Comparison of ENCODE assay signal across 20 cellular contexts in the genomic region with DNA sequence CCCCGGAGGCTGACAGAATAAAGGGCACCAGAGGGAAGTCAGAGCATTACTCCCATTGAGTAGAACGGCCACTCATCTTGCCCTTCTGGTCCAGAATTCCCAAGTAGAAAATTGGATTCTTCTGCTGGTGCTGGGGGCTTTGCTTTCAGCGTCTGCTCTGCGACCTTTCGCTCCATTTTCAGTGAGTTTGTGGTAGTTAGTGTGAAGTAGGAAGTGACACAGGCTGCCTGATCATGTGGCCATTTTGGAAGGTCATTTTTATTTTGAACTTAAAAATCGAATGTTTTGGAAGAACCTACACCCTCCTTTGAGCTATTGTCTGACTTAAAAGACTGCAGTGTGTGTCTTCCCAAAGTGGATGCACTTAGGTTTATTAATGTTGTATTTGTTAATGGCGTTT.
"Had no signal": no experiment of that assay in that cellular context is flagged by ENCODE, and none has a peak within 500 bp of the region (broad histone marks: within the 10 kb centered on the region; RNA-seq: fewer than 3 reads in every experiment).

No MANE protein-coding gene starts in this region.

- H2AFZ ChIP-seq: hepatocyte had no signal

- H3K27me3 ChIP-seq: brain microvascular endothelial cell, hepatocyte, right lobe of liver, suprapubic skin, upper lobe of right lung had no signal

- H3K36me3 ChIP-seq: left ventricle myocardium inferior, right lobe of liver, suprapubic skin had no signal

- H3K9me3 Mint-ChIP-seq: activated CD4-positive, alpha-beta memory T cell treated with anti-CD3 and anti-CD28 coated beads, Interleukin-2, amount 10 ng/mL, durations not matched to agents 7 days and 5 days; activated naive CD4-positive, alpha-beta T cell treated with anti-CD3 and anti-CD28 coated beads, Interleukin-2, amount 50 U/mL, for 72 hours; naive thymus-derived CD8-positive, alpha-beta T cell; stimulated activated naive CD8-positive, alpha-beta T cell treated with anti-CD3 and anti-CD28 coated beads, Interleukin-15, Interleukin-2, amounts not matched to agents 100 ng/mL and 50 ng/mL, for 24 hours had no signal

- H3K27ac Mint-ChIP-seq: activated CD4-positive, alpha-beta memory T cell treated with anti-CD3 and anti-CD28 coated beads, Interleukin-2, amount 10 ng/mL, durations not matched to agents 7 days and 5 days; stimulated activated naive CD8-positive, alpha-beta T cell treated with anti-CD3 and anti-CD28 coated beads, Interleukin-15, Interleukin-2, amounts not matched to agents 100 ng/mL and 50 ng/mL, for 24 hours had no signal

- DNase-seq: activated CD4-positive, alpha-beta memory T cell treated with anti-CD3 and anti-CD28 coated beads, Interleukin-2, amount 10 ng/mL, durations not matched to agents 7 days and 5 days; activated CD8-positive, alpha-beta memory T cell treated with anti-CD3 and anti-CD28 coated beads, Interleukin-2, amount 50 U/mL, for 4 hours; activated effector memory CD4-positive, alpha-beta T cell treated with anti-CD3 and anti-CD28 coated beads, Interleukin-2, amount 50 U/mL, for 16 hours; activated T-cell treated with anti-CD3 and anti-CD28 coated beads, Interleukin-2, amount 50 U/mL, for 48 hours; amniotic stem cell; brain microvascular endothelial cell; cortex of kidney; erythroblast; left ventricle myocardium inferior; mucosa of descending colon; naive thymus-derived CD8-positive, alpha-beta T cell; nucleus accumbens; right lobe of liver; SW 1271; upper lobe of right lung had no signal

- ATAC-seq: activated CD4-positive, CD25-positive, alpha-beta regulatory T cell treated with anti-CD3 and anti-CD28 coated beads, Interleukin-2, amount 50 U/mL, for 24 hours; activated naive CD4-positive, alpha-beta T cell treated with anti-CD3 and anti-CD28 coated beads, Interleukin-2, amount 50 U/mL, for 72 hours; mucosa of descending colon; naive thymus-derived CD8-positive, alpha-beta T cell; right lobe of liver; upper lobe of right lung had no signal

- H3K4me3 Mint-ChIP-seq: activated CD4-positive, alpha-beta memory T cell treated with anti-CD3 and anti-CD28 coated beads, Interleukin-2, amount 10 ng/mL, durations not matched to agents 7 days and 5 days; naive thymus-derived CD8-positive, alpha-beta T cell; stimulated activated naive CD8-positive, alpha-beta T cell treated with anti-CD3 and anti-CD28 coated beads, Interleukin-15, Interleukin-2, amounts not matched to agents 100 ng/mL and 50 ng/mL, for 24 hours had no signal

- H3K27ac ChIP-seq: brain microvascular endothelial cell, hepatocyte, left ventricle myocardium inferior, right lobe of liver, suprapubic skin, upper lobe of right lung had no signal

- H3K9me3 ChIP-seq: left ventricle myocardium inferior, mucosa of descending colon, right lobe of liver, suprapubic skin, upper lobe of right lung had no signal

- H3K4me3 ChIP-seq: hepatocyte, left ventricle myocardium inferior, mucosa of descending colon, right lobe of liver, suprapubic skin, upper lobe of right lung had no signal

- H3K4me2 ChIP-seq: hepatocyte had no signal

- H3K27me3 Mint-ChIP-seq: activated CD4-positive, alpha-beta memory T cell treated with anti-CD3 and anti-CD28 coated beads, Interleukin-2, amount 10 ng/mL, durations not matched to agents 7 days and 5 days; naive thymus-derived CD8-positive, alpha-beta T cell; stimulated activated naive CD8-positive, alpha-beta T cell treated with anti-CD3 and anti-CD28 coated beads, Interleukin-15, Interleukin-2, amounts not matched to agents 100 ng/mL and 50 ng/mL, for 24 hours had no signal
